18 cellular contexts compared by ENCODE assay signal in genomic region chr13:35190241-35190640, GRCh38.
DNase-seq lines count a peak whose midpoint lies in the region; ATAC-seq and TF ChIP-seq lines count a peak whose summit lies in the region.
"Had no signal": no experiment of that assay in that cellular context is flagged by ENCODE, and none has a peak within 500 bp of the region (broad histone marks: within the 10 kb centered on the region; RNA-seq: fewer than 3 reads in every experiment).

No MANE protein-coding gene starts in this region.

- no peak overlapping the region for H3K27ac ChIP-seq in tibial artery
- H3K27ac ChIP-seq: A549, GM23248 had no signal

- DNase-seq in AG08395 (ENCODE audit: low spot score) (peak; percentile 11), BJ (ENCODE audit: low read depth) (peak; percentile 85), astrocyte of the hippocampus (ENCODE audit: low read depth, low spot score) (peak; percentile 2), foreskin fibroblast (peak; percentile 25 to 55), tibial artery (no peak), HPDE6-E6E7 (ENCODE audit: extremely low spot score) (no peak), left lobe of liver (ENCODE audit: low spot score) (no peak)
- DNase-seq: Calu3, DMS53, GM23248, NCI-H1436, NCI-H2029, NCI-H2171 treated with DMSO at 0.1 percent for 48 hours, NCI-H774, PC-3 had no signal

- TF ChIP-seq CTCF in BJ (IDR thresholded peaks at IDR 0.05; ENCODE audit: insufficient read depth, low read depth, low read length) (no peak), foreskin fibroblast (IDR thresholded peaks at IDR 0.05; ENCODE audit: low read depth, low read length) (no peak), tibial artery (IDR thresholded peaks at IDR 0.05) (no peak)

- CTCF ChIA-PET in BJ (lab: Yijun Ruan, JAX): interaction anchor here (1.3 kb wide), 1 partner anchor 13 kb away, joined by 3 read pairs; no protein-coding TSS in a partner anchor

- H3K27me3 ChIP-seq in BJ (ENCODE audit: control insufficient read depth, insufficient read depth, low read length) (no peaks in the 10 kb centered on the region), tibial artery (no peaks in the 10 kb centered on the region)

- no peak overlapping the region for H3K4me3 ChIP-seq in BJ (ENCODE audit: low read depth, low read length)
- H3K4me3 ChIP-seq in foreskin fibroblast (ENCODE audit: low read depth in 1 of 2, low read length in 2 of 2): no peak overlapping the region
- no peak overlapping the region for H3K4me3 ChIP-seq in tibial artery
- H3K4me3 ChIP-seq: A549, GM23248, K562 had no signal

- intact Hi-C loops in tibial artery (cut with DNase I; ENCODE audit: low total_unique reads): no loop called here

- POLR2A ChIA-PET in BJ (lab: Charles Lee): interaction anchor here (0.6 kb wide), 1 partner anchor 290 kb away, joined by 4 read pairs; no protein-coding TSS in a partner anchor

- ATAC-seq in left lobe of liver: no peak
- ATAC-seq: A549, HCT116, K562, PC-3 had no signal

- no peaks in the 10 kb centered on the region for H3K36me3 ChIP-seq in BJ (ENCODE audit: control insufficient read depth, insufficient read depth, low read length)
- H3K36me3 ChIP-seq in tibial artery: no peaks in the 10 kb centered on the region

- H3K9me3 ChIP-seq in tibial artery: no peaks in the 10 kb centered on the region

- no peaks in the 10 kb centered on the region for H3K4me1 ChIP-seq in tibial artery
- H3K4me1 ChIP-seq: A549 had no signal

Comparison
In these comparisons a context has a peak if more than half of its experiments do, and no peak if none do; other contexts are left out.
1. DNase-seq: peak in AG08395 (single experiment), BJ (single experiment), astrocyte of the hippocampus (single experiment) and foreskin fibroblast (2 of 2); none in tibial artery (0 of 2), HPDE6-E6E7 (single experiment) and left lobe of liver (single experiment).